Comparison of ENCODE assay signal across 9 cellular contexts in the genomic region with DNA sequence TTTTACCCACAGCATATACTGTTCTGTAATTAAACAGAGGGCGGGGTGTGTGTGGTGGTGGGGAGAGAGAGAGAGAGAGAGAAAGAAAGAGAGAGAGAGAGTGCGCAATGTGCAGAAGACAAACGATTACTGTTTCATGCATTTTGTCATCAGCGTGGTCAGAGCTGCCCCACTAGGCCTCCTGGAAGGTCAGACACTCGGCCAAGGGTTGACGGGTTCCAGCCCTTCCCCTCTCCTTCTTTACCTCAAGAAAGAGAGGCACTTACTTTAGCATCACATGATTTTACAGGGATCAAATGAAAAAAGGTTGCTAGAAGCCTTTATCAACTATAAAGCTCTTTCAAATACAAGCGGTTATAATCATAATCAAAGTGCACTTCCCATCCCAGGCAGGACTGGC.
DNase-seq lines count a peak whose midpoint lies in the region; ATAC-seq, FAIRE-seq and TF ChIP-seq lines count a peak whose summit lies in the region.
"Had no signal": no experiment of that assay in that cellular context is flagged by ENCODE, and none has a peak within 500 bp of the region (broad histone marks: within the 10 kb centered on the region; RNA-seq: fewer than 3 reads in every experiment).

No MANE protein-coding gene starts in this region.

- ATAC-seq in lower lobe of right lung: no peak

- H3K4me1 ChIP-seq in HUES48 (ENCODE audit: control insufficient read depth, insufficient read depth, low read length): peaks cover 5% of the 10 kb centered on the region; the same call in 1 of the 2 replicates
- peaks cover 14% of the 10 kb centered on the region for H3K4me1 ChIP-seq in lower lobe of right lung

- H3K36me3 ChIP-seq in HUES48 (ENCODE audit: control insufficient read depth, insufficient read depth, low read length) (no peaks in the 10 kb centered on the region), lower lobe of right lung (no peaks in the 10 kb centered on the region)

- H3K27ac ChIP-seq in HUES48 (ENCODE audit: low read depth, low read length) (no peak overlapping the region), coronary artery (peak overlapping the region; percentile 95 to 97), lower lobe of right lung (peak overlapping the region; percentile 8), substantia nigra (ENCODE audit: low read depth, low read length, poor library complexity, severe bottlenecking) (peak overlapping the region; percentile 98)

- peak overlapping the region; percentile 44; the same call in 1 of the 2 replicates for H3K9ac ChIP-seq in HUES48 (ENCODE audit: low read depth, low read length)

- H3K27me3 ChIP-seq in HUES48 (ENCODE audit: control insufficient read depth, insufficient read depth, low read length): peaks cover 22% of the 10 kb centered on the region
- H3K27me3 ChIP-seq in lower lobe of right lung (ENCODE audit: low read depth): peaks cover 3% of the 10 kb centered on the region

- no peaks in the 10 kb centered on the region for H3K9me3 ChIP-seq in HUES48 (ENCODE audit: control insufficient read depth, insufficient read depth, low read length)
- no peaks in the 10 kb centered on the region for H3K9me3 ChIP-seq in lower lobe of right lung

- H3K4me3 ChIP-seq in HUES48 (ENCODE audit: low read depth, low read length) (peak overlapping the region; percentile 69), coronary artery (peak overlapping the region; percentile 79), lower lobe of right lung (peak overlapping the region; percentile 40)

- TF ChIP-seq CTCF in coronary artery (IDR thresholded peaks at IDR 0.05) (no peak), lower lobe of right lung (IDR thresholded peaks at IDR 0.05) (no peak)

- intact Hi-C loops in lower lobe of right lung (cut with DNase I): no loop called here

- DNase-seq in coronary artery (ENCODE audit: low spot score) (no peak), lower lobe of right lung (no peak), substantia nigra (lab: John Stamatoyannopoulos, UW) (peak in 37 of 49 donors; percentile 27 to 86 (median 59)), T-helper 9 cell (no peak), NCI-H774 (lab: John Stamatoyannopoulos, UW) (no peak), NCI-H524 (lab: John Stamatoyannopoulos, UW) (no peak), GM19239 (ENCODE audit: insufficient read length, low spot score) (no peak)
- DNase-seq: activated naive CD4-positive, alpha-beta T cell treated with anti-CD3 and anti-CD28 coated beads, Interleukin-2, amount 50 U/mL, for 16 hours had no signal

- FAIRE-seq in GM19239 (lab: Jason Lieb, UNC): no peak

Comparison
In these comparisons a context has a peak if more than half of its experiments do, and no peak if none do; other contexts are left out.
1. DNase-seq: peak in substantia nigra (37 of 49); none in coronary artery (single experiment), lower lobe of right lung (single experiment), T-helper 9 cell (single experiment), NCI-H774 (single experiment), NCI-H524 (0 of 2) and GM19239 (single experiment).
2. Peak in every context shown above with its lines, with median percentiles within 50 percentile points of each other: H3K4me3 ChIP-seq.